ENCODE assay signal across 13 cellular contexts in genomic region chr15:68304611-68305337, GRCh38. TPM values are rescaled to one million over a fixed set of nuclear protein-coding genes. Genes with fewer than 3 reads are reported as not detected.
A peak's percentile ranks its signal among the peaks of the same experiment; 100 is the strongest.
DNase-seq lines count a peak whose midpoint lies in the region; FAIRE-seq and TF ChIP-seq lines count a peak whose summit lies in the region.
"Had no signal": no experiment of that assay in that cellular context is flagged by ENCODE, and none has a peak within 500 bp of the region (broad histone marks: within the 10 kb centered on the region; RNA-seq: fewer than 3 reads in every experiment).

No MANE protein-coding gene starts in this region.

- H3K36me3 ChIP-seq in right atrium auricular region (no peaks in the 10 kb centered on the region), left ventricle myocardium inferior (no peaks in the 10 kb centered on the region), vagina (no peaks in the 10 kb centered on the region)

- H3K27me3 ChIP-seq in right atrium auricular region (no peaks in the 10 kb centered on the region), left ventricle myocardium inferior (ENCODE audit: low read depth) (no peaks in the 10 kb centered on the region), vagina (no peaks in the 10 kb centered on the region)

- peak overlapping the region in 1 of 2 donors; percentile 4 for H3K27ac ChIP-seq in right atrium auricular region
- no peak overlapping the region for H3K27ac ChIP-seq in left ventricle myocardium inferior (replicated peaks)
- no peak overlapping the region for H3K27ac ChIP-seq in vagina
- H3K27ac ChIP-seq: C4-2B had no signal

- no peaks in the 10 kb centered on the region for H3K9me3 ChIP-seq in right atrium auricular region
- no peaks in the 10 kb centered on the region for H3K9me3 ChIP-seq in left ventricle myocardium inferior (replicated peaks)
- H3K9me3 ChIP-seq in vagina: no peaks in the 10 kb centered on the region

- peaks cover 0 to 27% of the 10 kb centered on the region in 2 donors for H3K4me1 ChIP-seq in right atrium auricular region
- H3K4me1 ChIP-seq in left ventricle myocardium inferior: peaks cover 8% of the 10 kb centered on the region
- peaks cover 20% of the 10 kb centered on the region for H3K4me1 ChIP-seq in vagina

- intact Hi-C loops in left ventricle myocardium inferior (cut with micrococcal nuclease): loop anchor here (5.0 kb wide), 2 partner anchors 78 to 243 kb away; no protein-coding TSS in a partner anchor
- intact Hi-C loops in vagina (cut with DNase I): loop anchor here (5.0 to 10.0 kb wide), 3 partner anchors 50 to 370 kb away; no protein-coding TSS in a partner anchor

- no peak for TF ChIP-seq CTCF in right atrium auricular region (IDR thresholded peaks at IDR 0.05)
- TF ChIP-seq CTCF in left ventricle myocardium inferior (IDR thresholded peaks at IDR 0.05; ENCODE audit: borderline replicate concordance): no peak
- no peak for TF ChIP-seq CTCF in vagina (IDR thresholded peaks at IDR 0.05)

- no peak overlapping the region for H3K4me3 ChIP-seq in right atrium auricular region
- no peak overlapping the region for H3K4me3 ChIP-seq in left ventricle myocardium inferior
- no peak overlapping the region for H3K4me3 ChIP-seq in vagina

- no peak for TF ChIP-seq POLR2A in vagina (IDR thresholded peaks at IDR 0.05)

- no peak for FAIRE-seq in RCC 7860 (lab: Jason Lieb, UNC)

- DNase-seq in right atrium auricular region (ENCODE audit: low spot score) (peak; percentile 42), left ventricle myocardium inferior (no peak), islet precursor cell (peak; percentile 79), vagina (ENCODE audit: extremely low spot score in 2 of 2) (peak; percentile 69 to 82), OCI-M1 (lab: John Stamatoyannopoulos, UW) (no peak), RCC 7860 (ENCODE audit: low spot score) (no peak), retina (no peak)
- DNase-seq in activated CD8-positive, alpha-beta memory T cell treated with anti-CD3 and anti-CD28 coated beads, Interleukin-2, amount 50 U/mL, for 48 hours: peak; percentile 38
- DNase-seq: activated CD4-positive, alpha-beta T cell treated with anti-CD3 and anti-CD28 coated beads for 48 hours; activated naive CD4-positive, alpha-beta T cell treated with anti-CD3 and anti-CD28 coated beads, Interleukin-2, amount 10 ng/mL, durations not matched to agents 7 days and 5 days; NCI-H748 treated with DMSO at 0.1 percent for 48 hours; stimulated activated CD4-positive, alpha-beta T cell treated with anti-CD3 and anti-CD28 coated beads, Interleukin-15, amount 100 ng/mL, for 24 hours had no signal

RNA-seq across cellular contexts. Expression of gene FEM1B, which starts 27.2 kb away (rescaled TPM):
- total RNA-seq in right atrium auricular region (10 to 100 TPM; 33.1 to 55.3 TPM), left ventricle myocardium inferior (46.7 TPM), vagina (38.3 TPM)

Comparison
In these comparisons a context has a peak if more than half of its experiments do, and no peak if none do; other contexts are left out.
1. DNase-seq: peak in right atrium auricular region (single experiment), activated CD8-positive, alpha-beta memory T cell treated with anti-CD3 and anti-CD28 coated beads, Interleukin-2, amount 50 U/mL, for 48 hours (single experiment), islet precursor cell (single experiment) and vagina (2 of 2); none in left ventricle myocardium inferior (single experiment), OCI-M1 (single experiment), RCC 7860 (single experiment) and retina (single experiment).